Comparison of ENCODE assay signal across 9 cellular contexts in genomic region chr1:59298710-59299346, GRCh38. TPM values are rescaled to one million over a fixed set of nuclear protein-coding genes. Genes with fewer than 3 reads are reported as not detected.
A peak's percentile ranks its signal among the peaks of the same experiment; 100 is the strongest.
DNase-seq lines count a peak whose midpoint lies in the region; ATAC-seq and TF ChIP-seq lines count a peak whose summit lies in the region.
"Had no signal": no experiment of that assay in that cellular context is flagged by ENCODE, and none has a peak within 500 bp of the region (broad histone marks: within the 10 kb centered on the region; RNA-seq: fewer than 3 reads in every experiment).

No MANE protein-coding gene starts in this region.

- no peak overlapping the region for H3K27ac Mint-ChIP-seq in MCF 10A (ENCODE audit: low read depth, unreplicated experiment)
- no peak overlapping the region for H3K27ac Mint-ChIP-seq in activated naive CD4-positive, alpha-beta T cell treated with anti-CD3 and anti-CD28 coated beads, Interleukin-2, amount 50 U/mL, for 72 hours

- POLR2A ChIA-PET in MCF 10A (lab: Yijun Ruan, JAX) = interaction anchor here (0.6 kb wide), 1 partner anchor 22 kb away, joined by 3 read pairs; no protein-coding TSS in a partner anchor

- intact Hi-C loops in breast epithelium (cut with DNase I; ENCODE audit: low total_unique reads) (no loop called here), MCF 10A (cut with micrococcal nuclease) (loop anchor here (5.0 to 10.0 kb wide), 10 partner anchors 66 to 784 kb away; no protein-coding TSS in a partner anchor), posterior cingulate gyrus (cut with DNase I) (loop anchor here (5.0 kb wide), 1 partner anchor 147 kb away; no protein-coding TSS in a partner anchor)

- ATAC-seq in upper lobe of left lung (ENCODE audit: low FRiP score in 2 of 2) = no peak
- ATAC-seq in activated naive CD4-positive, alpha-beta T cell treated with anti-CD3 and anti-CD28 coated beads, Interleukin-2, amount 50 U/mL, for 72 hours = no peak

- no TSS peak for BruUV-seq in MCF 10A (replicated peaks; lab: Mats Ljungman, UMichigan)

- H3K27me3 Mint-ChIP-seq in MCF 10A (ENCODE audit: insufficient read depth, unreplicated experiment) = no peaks in the 10 kb centered on the region

- no peaks in the 10 kb centered on the region for H3K36me3 Mint-ChIP-seq in MCF 10A (ENCODE audit: insufficient read depth, unreplicated experiment)
- peaks cover 6 to 27% of the 10 kb centered on the region in 2 donors for H3K36me3 Mint-ChIP-seq in activated naive CD4-positive, alpha-beta T cell treated with anti-CD3 and anti-CD28 coated beads, Interleukin-2, amount 50 U/mL, for 72 hours

- H3K4me1 ChIP-seq in breast epithelium (no peaks in the 10 kb centered on the region), muscle layer of duodenum (ENCODE audit: control insufficient read depth in 1 of 2, insufficient read depth in 2 of 2, low read length in 2 of 2) (peaks cover 8 to 11% of the 10 kb centered on the region in 2 donors), upper lobe of left lung (peaks cover 10 to 20% (median 17%) of the 10 kb centered on the region in 4 donors)

- TF ChIP-seq POLR2A in breast epithelium (IDR thresholded peaks at IDR 0.05) = no peak
- no peak for TF ChIP-seq POLR2A in upper lobe of left lung (IDR thresholded peaks at IDR 0.05)

- TF ChIP-seq CTCF in breast epithelium (IDR thresholded peaks at IDR 0.05) = no peak
- TF ChIP-seq CTCF in MCF 10A (IDR thresholded peaks at IDR 0.05; ENCODE audit: unreplicated experiment) = no peak
- no peak for TF ChIP-seq CTCF in upper lobe of left lung (IDR thresholded peaks at IDR 0.05)

- CTCF ChIA-PET in MCF 10A (lab: Yijun Ruan, JAX) = no interaction called here

- 94 to 99% methylated on average over 6 of the region's 6 CpGs for WGBS in upper lobe of left lung, 2 donors

- H3K36me3 ChIP-seq in breast epithelium = no peaks in the 10 kb centered on the region
- H3K36me3 ChIP-seq in muscle layer of duodenum (ENCODE audit: control insufficient read depth in 1 of 2, insufficient read depth in 2 of 2, low read length in 2 of 2) = no peaks in the 10 kb centered on the region
- H3K36me3 ChIP-seq in upper lobe of left lung = no peaks in the 10 kb centered on the region

- H3K4me3 ChIP-seq in breast epithelium (no peak overlapping the region), muscle layer of duodenum (ENCODE audit: low read depth in 1 of 2, low read length in 2 of 2) (no peak overlapping the region), upper lobe of left lung (no peak overlapping the region)

- H3K27me3 ChIP-seq in breast epithelium (no peaks in the 10 kb centered on the region), muscle layer of duodenum (ENCODE audit: low read depth, low read length) (no peaks in the 10 kb centered on the region), upper lobe of left lung (no peaks in the 10 kb centered on the region)

- peaks cover 8% of the 10 kb centered on the region for H3K9me3 Mint-ChIP-seq in MCF 10A (ENCODE audit: unreplicated experiment)
- H3K9me3 Mint-ChIP-seq in activated naive CD4-positive, alpha-beta T cell treated with anti-CD3 and anti-CD28 coated beads, Interleukin-2, amount 50 U/mL, for 72 hours = peaks cover 3 to 10% of the 10 kb centered on the region in 2 donors

- DNase-seq in breast epithelium (ENCODE audit: low spot score in 2 of 2) = no peak
- no peak for DNase-seq in MCF 10A (ENCODE audit: unreplicated experiment)
- DNase-seq in amniotic epithelial cell (ENCODE audit: low read depth) = peak; percentile 96
- no peak for DNase-seq in upper lobe of left lung
- no peak for DNase-seq in posterior cingulate gyrus
- no peak for DNase-seq in activated naive CD4-positive, alpha-beta T cell treated with anti-CD3 and anti-CD28 coated beads, Interleukin-2, amount 50 U/mL, for 72 hours (ENCODE audit: low spot score in 2 of 2)
- DNase-seq in NCI-H1436 treated with DMSO at 0.1 percent for 48 hours (lab: John Stamatoyannopoulos, UW) = no peak
- DNase-seq: T-helper 9 cell had no signal

- TF ChIP-seq EP300 in upper lobe of left lung (IDR thresholded peaks at IDR 0.05) = no peak

- H3K4me1 Mint-ChIP-seq in MCF 10A (ENCODE audit: insufficient read depth, unreplicated experiment) = peaks cover 19% of the 10 kb centered on the region

- no peak overlapping the region for H3K4me3 Mint-ChIP-seq in MCF 10A (ENCODE audit: unreplicated experiment)

- H3K27ac ChIP-seq in breast epithelium = peak overlapping the region; percentile 98 to 99
- H3K27ac ChIP-seq in muscle layer of duodenum (ENCODE audit: low read length) = peak overlapping the region; percentile 100
- peak overlapping the region in 3 of 4 donors; percentile 16 to 98 (median 95) for H3K27ac ChIP-seq in upper lobe of left lung

- H3K9me3 ChIP-seq in breast epithelium (no peaks in the 10 kb centered on the region), muscle layer of duodenum (ENCODE audit: control insufficient read depth in 1 of 2, low read length in 2 of 2) (no peaks in the 10 kb centered on the region), upper lobe of left lung (no peaks in the 10 kb centered on the region)

RNA-seq across cellular contexts. Expression of gene FGGY, which starts 1.9 kb away (rescaled TPM):
- 10 to 100 TPM; 16.2 to 50.3 (median 29.2) TPM for total RNA-seq in breast epithelium
- 8.0 and 10.6 TPM in 2 replicates for total RNA-seq in MCF 10A (2022)
- 10 to 100 TPM; 11.8 to 51.3 (median 22.6) TPM for total RNA-seq in upper lobe of left lung
- total RNA-seq in activated naive CD4-positive, alpha-beta T cell treated with anti-CD3 and anti-CD28 coated beads, Interleukin-2, amount 50 U/mL, for 72 hours = 10 to 100 TPM; 15.0 to 17.0 TPM
